ENCODE assay signal across 10 cellular contexts in the genomic region with DNA sequence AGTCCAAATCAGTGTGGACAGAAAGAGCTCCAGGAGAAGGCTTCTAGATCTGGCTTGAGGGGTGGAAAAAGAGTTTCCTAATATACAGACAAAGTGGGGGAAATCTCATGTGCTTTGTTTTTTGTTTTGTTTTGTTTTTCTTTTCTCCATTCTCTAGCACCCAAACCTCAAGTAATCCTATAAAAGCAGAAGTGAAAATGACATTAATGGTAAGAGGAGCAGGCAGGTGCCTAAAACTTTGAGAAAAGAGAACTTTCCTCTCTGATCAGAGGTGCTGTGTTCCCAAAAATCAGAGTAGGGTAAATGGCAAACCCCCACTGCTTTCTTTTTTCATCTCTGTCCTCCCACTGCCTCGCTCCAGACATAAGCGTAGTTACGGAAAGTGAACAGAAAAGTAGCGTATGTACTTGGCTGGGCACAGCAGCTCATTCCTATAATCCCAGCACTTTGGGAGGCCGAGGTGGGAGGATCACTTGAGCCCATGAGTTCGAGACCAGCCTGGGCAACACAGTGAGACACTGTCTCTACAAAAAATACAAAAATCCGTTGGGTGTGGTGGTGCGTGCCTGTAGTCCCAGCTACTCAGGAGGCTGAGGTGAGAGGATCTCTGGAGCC.
DNase-seq lines count a peak whose midpoint lies in the region; ATAC-seq and TF ChIP-seq lines count a peak whose summit lies in the region.
"Had no signal": no experiment of that assay in that cellular context is flagged by ENCODE, and none has a peak within 500 bp of the region (broad histone marks: within the 10 kb centered on the region; RNA-seq: fewer than 3 reads in every experiment).

No MANE protein-coding gene starts in this region.

- no peak overlapping the region for H3K27ac ChIP-seq in upper lobe of right lung
- H3K27ac ChIP-seq: pancreas had no signal

- DNase-seq in OCI-M1 (lab: John Stamatoyannopoulos, UW) (peak; percentile 36), UCSD-AML1 (lab: John Stamatoyannopoulos, UW; ENCODE audit: unreplicated experiment) (no peak), upper lobe of right lung (no peak), left ventricle myocardium superior (no peak)
- no peak for DNase-seq in activated CD8-positive, alpha-beta memory T cell treated with anti-CD3 and anti-CD28 coated beads for 24 hours
- DNase-seq: NCI-H526 treated with DMSO at 0.1 percent for 48 hours, pancreas had no signal

- no peak for TF ChIP-seq CTCF in upper lobe of right lung (IDR thresholded peaks at IDR 0.05)

- H3K27me3 ChIP-seq in upper lobe of right lung: no peaks in the 10 kb centered on the region
- H3K27me3 ChIP-seq: pancreas had no signal

- no peaks in the 10 kb centered on the region for H3K9me3 ChIP-seq in upper lobe of right lung
- H3K9me3 ChIP-seq: pancreas had no signal

- no peaks in the 10 kb centered on the region for H3K36me3 ChIP-seq in upper lobe of right lung
- H3K36me3 ChIP-seq: pancreas had no signal

- no peaks in the 10 kb centered on the region for H3K4me1 ChIP-seq in upper lobe of right lung
- H3K4me1 ChIP-seq: pancreas had no signal

- no peak overlapping the region for H3K4me3 ChIP-seq in upper lobe of right lung
- H3K4me3 ChIP-seq: pancreas had no signal

- intact Hi-C loops in upper lobe of right lung (cut with DNase I): no loop called here
- intact Hi-C loops in left ventricle myocardium superior (cut with micrococcal nuclease): no loop called here

- ATAC-seq in GM18508 (IDR thresholded peaks at IDR 0.05; ENCODE audit: insufficient read depth, unreplicated experiment) (peak; percentile 69), GM21515 (IDR thresholded peaks at IDR 0.05; ENCODE audit: unreplicated experiment) (peak; percentile 84), HG03139 (IDR thresholded peaks at IDR 0.05; ENCODE audit: unreplicated experiment) (peak; percentile 66), upper lobe of right lung (no peak), left ventricle myocardium superior (no peak)
- ATAC-seq: pancreas had no signal

Comparison
In these comparisons a context has a peak if more than half of its experiments do, and no peak if none do; other contexts are left out.
1. ATAC-seq: peak in GM18508 (single experiment), GM21515 (single experiment) and HG03139 (single experiment); none in upper lobe of right lung (single experiment) and left ventricle myocardium superior (single experiment).